In genomic region chr3:149490260-149490971, GRCh38 we compare ENCODE assay signal across 24 cellular contexts. TPM values are rescaled to one million over a fixed set of nuclear protein-coding genes. Genes with fewer than 3 reads are reported as not detected.
"Had no signal": no experiment of that assay in that cellular context is flagged by ENCODE, and none has a peak within 500 bp of the region (broad histone marks: within the 10 kb centered on the region; RNA-seq: fewer than 3 reads in every experiment).

No MANE protein-coding gene starts in this region.

- H3K36me3 ChIP-seq: cardiac muscle cell had no signal

- DNase-seq: activated CD4-positive, alpha-beta T cell treated with anti-CD3 and anti-CD28 coated beads, Interleukin-2, amount 10 ng/mL, durations not matched to agents 24 days and 14 days; activated CD4-positive, alpha-beta T cell treated with anti-CD3 and anti-CD28 coated beads, Interleukin-2, amount 50 U/mL, for 48 hours; activated CD4-positive, CD25-positive, alpha-beta regulatory T cell treated with anti-CD3 and anti-CD28 coated beads, Interleukin-2, amount 50 U/mL, for 72 hours; activated CD8-positive, alpha-beta memory T cell treated with anti-CD3 and anti-CD28 coated beads, Interleukin-2, amount 10 ng/mL, durations not matched to agents 7 days and 5 days; activated effector memory CD4-positive, alpha-beta T cell treated with Interleukin-2 at 50 U/mL for 16 hours; activated naive CD4-positive, alpha-beta T cell; activated T-cell treated with anti-CD3 and anti-CD28 coated beads, Interleukin-2, amount 50 U/mL, for 24 hours; amniotic stem cell; Karpas-422; NCI-H146; NCI-H2029; NCI-H2107; NCI-H2171 treated with DMSO at 0.1 percent for 48 hours; NCI-H226; NCI-H526 treated with DMSO at 0.1 percent for 48 hours; SHP77 treated with DMSO at 0.1 percent for 48 hours had no signal

- H3K27ac Mint-ChIP-seq: activated CD4-positive, alpha-beta T cell treated with anti-CD3 and anti-CD28 coated beads, Interleukin-2, amount 10 ng/mL, durations not matched to agents 24 days and 14 days; activated CD8-positive, alpha-beta memory T cell treated with anti-CD3 and anti-CD28 coated beads, Interleukin-2, amount 10 ng/mL, durations not matched to agents 7 days and 5 days; activated naive CD4-positive, alpha-beta T cell treated with anti-CD3 and anti-CD28 coated beads, Interleukin-2, amount 50 U/mL, for 24 hours; activated T-cell treated with anti-CD3 and anti-CD28 coated beads, Interleukin-2, amount 50 U/mL, for 24 hours; activated T-helper 1 cell treated with anti-CD3 and anti-CD28 coated beads, Interleukin-12 subunit alpha, Interleukin-12 subunit beta, Interleukin-2, Interleukin-4 antibody, amounts not matched to agents 30 ng/mL and 10 ng/mL and 1 ng/mL, durations not matched to agents 14 hours and 24 hours and 36 hours; brain; T-helper 1 cell treated with Interleukin-12 subunit alpha and Interleukin-12 subunit beta and Interleukin-4 antibody, amounts not matched to agents 30 μg/mL and 1 μg/mL, for 36 hours; WTC11 had no signal

- H3K4me3 ChIP-seq: cardiac muscle cell had no signal

- H3K27ac ChIP-seq: cardiac muscle cell had no signal

- H3K27me3 ChIP-seq: cardiac muscle cell had no signal

- ATAC-seq: activated CD8-positive, alpha-beta memory T cell treated with anti-CD3 and anti-CD28 coated beads, Interleukin-2, amount 10 ng/mL, durations not matched to agents 7 days and 5 days; WTC11 had no signal

- H3K4me3 Mint-ChIP-seq: activated CD4-positive, alpha-beta T cell treated with anti-CD3 and anti-CD28 coated beads, Interleukin-2, amount 10 ng/mL, durations not matched to agents 24 days and 14 days; activated CD8-positive, alpha-beta memory T cell treated with anti-CD3 and anti-CD28 coated beads, Interleukin-2, amount 10 ng/mL, durations not matched to agents 7 days and 5 days; activated naive CD4-positive, alpha-beta T cell treated with anti-CD3 and anti-CD28 coated beads, Interleukin-2, amount 50 U/mL, for 24 hours; activated T-cell treated with anti-CD3 and anti-CD28 coated beads, Interleukin-2, amount 50 U/mL, for 24 hours; activated T-helper 1 cell treated with anti-CD3 and anti-CD28 coated beads, Interleukin-12 subunit alpha, Interleukin-12 subunit beta, Interleukin-2, Interleukin-4 antibody, amounts not matched to agents 30 ng/mL and 10 ng/mL and 1 ng/mL, durations not matched to agents 14 hours and 24 hours and 36 hours; brain; T-helper 1 cell treated with Interleukin-12 subunit alpha and Interleukin-12 subunit beta and Interleukin-4 antibody, amounts not matched to agents 30 μg/mL and 1 μg/mL, for 36 hours; WTC11 had no signal

- H3K36me3 Mint-ChIP-seq: activated CD8-positive, alpha-beta memory T cell treated with anti-CD3 and anti-CD28 coated beads, Interleukin-2, amount 10 ng/mL, durations not matched to agents 7 days and 5 days; activated naive CD4-positive, alpha-beta T cell treated with anti-CD3 and anti-CD28 coated beads, Interleukin-2, amount 50 U/mL, for 24 hours; brain; WTC11 had no signal

- H3K9me3 Mint-ChIP-seq: activated CD4-positive, alpha-beta T cell treated with anti-CD3 and anti-CD28 coated beads, Interleukin-2, amount 10 ng/mL, durations not matched to agents 24 days and 14 days; activated T-cell treated with anti-CD3 and anti-CD28 coated beads, Interleukin-2, amount 50 U/mL, for 24 hours; activated T-helper 1 cell treated with anti-CD3 and anti-CD28 coated beads, Interleukin-12 subunit alpha, Interleukin-12 subunit beta, Interleukin-2, Interleukin-4 antibody, amounts not matched to agents 30 ng/mL and 10 ng/mL and 1 ng/mL, durations not matched to agents 14 hours and 24 hours and 36 hours; brain; T-helper 1 cell treated with Interleukin-12 subunit alpha and Interleukin-12 subunit beta and Interleukin-4 antibody, amounts not matched to agents 30 μg/mL and 1 μg/mL, for 36 hours had no signal

- H3K4me1 Mint-ChIP-seq: activated CD4-positive, alpha-beta T cell treated with anti-CD3 and anti-CD28 coated beads, Interleukin-2, amount 10 ng/mL, durations not matched to agents 24 days and 14 days; activated CD8-positive, alpha-beta memory T cell treated with anti-CD3 and anti-CD28 coated beads, Interleukin-2, amount 10 ng/mL, durations not matched to agents 7 days and 5 days; activated naive CD4-positive, alpha-beta T cell treated with anti-CD3 and anti-CD28 coated beads, Interleukin-2, amount 50 U/mL, for 24 hours had no signal

RNA-seq across cellular contexts. Expression of gene TM4SF4, which starts 15.9 kb away (rescaled TPM):
- total RNA-seq: activated CD4-positive, alpha-beta T cell treated with anti-CD3 and anti-CD28 coated beads, Interleukin-2, amount 10 ng/mL, durations not matched to agents 24 days and 14 days; activated CD8-positive, alpha-beta memory T cell treated with anti-CD3 and anti-CD28 coated beads, Interleukin-2, amount 10 ng/mL, durations not matched to agents 7 days and 5 days; activated T-helper 1 cell treated with anti-CD3 and anti-CD28 coated beads, Interleukin-12 subunit alpha, Interleukin-12 subunit beta, Interleukin-2, Interleukin-4 antibody, amounts not matched to agents 30 ng/mL and 10 ng/mL and 1 ng/mL, durations not matched to agents 14 hours and 24 hours and 36 hours; astrocyte; cardiac muscle cell; SK-MEL-5 had no signal
